In genomic region chr3:190970560-190970959, GRCh38 we compare ENCODE assay signal across 21 cellular contexts.
"Had no signal": no experiment of that assay in that cellular context is flagged by ENCODE, and none has a peak within 500 bp of the region (broad histone marks: within the 10 kb centered on the region; RNA-seq: fewer than 3 reads in every experiment).

No MANE protein-coding gene starts in this region.

- H3K27ac ChIP-seq: coronary artery, dorsolateral prefrontal cortex, esophagus muscularis mucosa, foreskin keratinocyte, gastroesophageal sphincter, heart left ventricle, hepatocyte, left lung, lower lobe of right lung had no signal

- DNase-seq: dermis blood vessel endothelial cell; dorsolateral prefrontal cortex; effector CD4-positive, alpha-beta T cell; effector memory CD4-positive, alpha-beta T cell; foreskin keratinocyte; heart left ventricle; hypothalamus; immature natural killer cell; islet precursor cell; kidney; left cardiac atrium; left lung; left ventricle myocardium superior; lower lobe of right lung; mesenchymal stem cell; mucosa of descending colon; naive B cell had no signal

- H3K9me3 ChIP-seq: esophagus muscularis mucosa, gastroesophageal sphincter, heart left ventricle, left lung, lower lobe of right lung, mucosa of descending colon had no signal

- H3K27me3 ChIP-seq: dorsolateral prefrontal cortex, esophagus muscularis mucosa, foreskin keratinocyte, gastroesophageal sphincter, heart left ventricle, hepatocyte, left lung had no signal

- H3K79me2 ChIP-seq: hepatocyte had no signal

- H3K36me3 ChIP-seq: esophagus muscularis mucosa, gastroesophageal sphincter, heart left ventricle, left lung, lower lobe of right lung had no signal

- H3K4me3 ChIP-seq: coronary artery, dorsolateral prefrontal cortex, esophagus muscularis mucosa, gastroesophageal sphincter, heart left ventricle, hepatocyte, left lung, lower lobe of right lung, mucosa of descending colon had no signal

- H2AFZ ChIP-seq: hepatocyte had no signal

- H3K4me2 ChIP-seq: hepatocyte had no signal

- ATAC-seq: foreskin keratinocyte, gastroesophageal sphincter, heart left ventricle, left cardiac atrium, left lung, left ventricle myocardium superior, lower lobe of right lung, mucosa of descending colon had no signal

- H3K4me1 ChIP-seq: esophagus muscularis mucosa, foreskin keratinocyte, gastroesophageal sphincter, heart left ventricle, left lung, lower lobe of right lung had no signal
